24 cellular contexts compared by ENCODE assay signal in genomic region chr1:209720326-209720725, GRCh38. TPM values are rescaled to one million over a fixed set of nuclear protein-coding genes. Genes with fewer than 3 reads are reported as not detected.
DNase-seq lines count a peak whose midpoint lies in the region; ATAC-seq, FAIRE-seq and TF ChIP-seq lines count a peak whose summit lies in the region.
"Had no signal": no experiment of that assay in that cellular context is flagged by ENCODE, and none has a peak within 500 bp of the region (broad histone marks: within the 10 kb centered on the region; RNA-seq: fewer than 3 reads in every experiment).

No MANE protein-coding gene starts in this region.

- H3K4me1 Mint-ChIP-seq in activated T-helper 1 cell treated with anti-CD3 and anti-CD28 coated beads, Interleukin-12 subunit alpha, Interleukin-12 subunit beta, Interleukin-2, Interleukin-4 antibody, amounts not matched to agents 30 ng/mL and 10 ng/mL and 1 ng/mL, durations not matched to agents 14 hours and 24 hours and 36 hours (ENCODE audit: low read depth), result peaks cover 70% of the 10 kb centered on the region
- H3K4me1 Mint-ChIP-seq: IgD-negative memory B cell had no signal

- peak overlapping the region; percentile 42 for H3K27ac Mint-ChIP-seq in activated T-helper 1 cell treated with anti-CD3 and anti-CD28 coated beads, Interleukin-12 subunit alpha, Interleukin-12 subunit beta, Interleukin-2, Interleukin-4 antibody, amounts not matched to agents 30 ng/mL and 10 ng/mL and 1 ng/mL, durations not matched to agents 14 hours and 24 hours and 36 hours
- H3K27ac Mint-ChIP-seq: CD4-positive, CD25-positive, alpha-beta regulatory T cell; IgD-negative memory B cell had no signal

- H3K4me1 ChIP-seq in fibroblast of lung (ENCODE audit: control insufficient read depth, extremely low read depth, insufficient read depth, low read length) (no peaks in the 10 kb centered on the region), kidney (ENCODE audit: control insufficient read depth in 1 of 2, insufficient read depth in 1 of 2, low read depth in 1 of 2, low read length in 2 of 2) (peaks cover 11 to 30% of the 10 kb centered on the region in 2 donors), esophagus muscularis mucosa (peaks cover 0 to 7% (median 0%) of the 10 kb centered on the region in 4 donors)

- H3K9me3 Mint-ChIP-seq in activated T-helper 1 cell treated with anti-CD3 and anti-CD28 coated beads, Interleukin-12 subunit alpha, Interleukin-12 subunit beta, Interleukin-2, Interleukin-4 antibody, amounts not matched to agents 30 ng/mL and 10 ng/mL and 1 ng/mL, durations not matched to agents 14 hours and 24 hours and 36 hours, result peaks cover 13% of the 10 kb centered on the region
- H3K9me3 Mint-ChIP-seq: activated naive CD4-positive, alpha-beta T cell treated with anti-CD3 and anti-CD28 coated beads for 36 hours had no signal

- H3K27ac ChIP-seq in AG04450 (ENCODE audit: low read depth, low read length), result no peak overlapping the region
- no peak overlapping the region for H3K27ac ChIP-seq in fibroblast of lung (ENCODE audit: insufficient read depth, low read length)
- H3K27ac ChIP-seq in kidney (ENCODE audit: low read depth in 2 of 2, low read length in 2 of 2), result peak overlapping the region; percentile 78 to 81
- H3K27ac ChIP-seq in esophagus muscularis mucosa (replicated peaks in 1 of 4), result no peak overlapping the region
- H3K27ac ChIP-seq: GM23248, HL-60 had no signal

- H4K20me1 ChIP-seq in fibroblast of lung (ENCODE audit: control insufficient read depth, extremely low read depth, insufficient read depth, low read length), result no peaks in the 10 kb centered on the region

- intact Hi-C loops in activated T-helper 1 cell treated with anti-CD3 and anti-CD28 coated beads, Interleukin-12 subunit alpha, Interleukin-12 subunit beta, Interleukin-2, Interleukin-4 antibody, amounts not matched to agents 30 ng/mL and 10 ng/mL and 1 ng/mL, durations not matched to agents 14 hours and 24 hours and 36 hours (cut with micrococcal nuclease), result no loop called here
- intact Hi-C loops in kidney (cut with DNase I), result no loop called here
- intact Hi-C loops in esophagus muscularis mucosa (cut with DNase I), result no loop called here

- peak; percentile 23 for DNase-seq in AG04450 (ENCODE audit: low read depth, low spot score)
- no peak for DNase-seq in activated T-helper 1 cell treated with anti-CD3 and anti-CD28 coated beads, Interleukin-12 subunit alpha, Interleukin-12 subunit beta, Interleukin-2, Interleukin-4 antibody, amounts not matched to agents 30 ng/mL and 10 ng/mL and 1 ng/mL, durations not matched to agents 14 hours and 24 hours and 36 hours (ENCODE audit: low spot score)
- peak in 1 of 2 donors; percentile 91 for DNase-seq in fibroblast of lung (ENCODE audit: low read depth in 2 of 2)
- no peak for DNase-seq in kidney
- DNase-seq in esophagus muscularis mucosa (ENCODE audit: extremely low spot score), result no peak
- DNase-seq in C1 segment of cervical spinal cord (lab: John Stamatoyannopoulos, UW), result no peak
- no peak for DNase-seq in activated T-cell treated with anti-CD3 and anti-CD28 coated beads, Interleukin-2, amount 50 U/mL, for 1 hour
- DNase-seq: activated CD4-positive, alpha-beta T cell treated with anti-CD3 and anti-CD28 coated beads for 4 hours; activated naive CD4-positive, alpha-beta T cell treated with anti-CD3 and anti-CD28 coated beads for 36 hours; aorta; CD4-positive, CD25-positive, alpha-beta regulatory T cell; DMS 273 treated with DMSO at 0.1 percent for 48 hours; effector memory CD4-positive, alpha-beta T cell; GM23248; head of caudate nucleus; MM.1S; NCI-H1694 had no signal

- FAIRE-seq in kidney (lab: Jason Lieb, UNC), result no peak
- FAIRE-seq: GM18507 had no signal

- CTCF ChIA-PET in AG04450 (lab: Charles Lee), result no interaction called here

- TF ChIP-seq POLR2A in esophagus muscularis mucosa (IDR thresholded peaks at IDR 0.05; ENCODE audit: low read depth), result no peak

- peak overlapping the region; percentile 1 for H3K4me2 ChIP-seq in fibroblast of lung (ENCODE audit: extremely low read depth, insufficient read depth, low read length)

- H3K27me3 ChIP-seq in AG04450 (ENCODE audit: control insufficient read depth, insufficient read depth, low read length) (no peaks in the 10 kb centered on the region), fibroblast of lung (ENCODE audit: control insufficient read depth, insufficient read depth, low read length) (no peaks in the 10 kb centered on the region), esophagus muscularis mucosa (no peaks in the 10 kb centered on the region)

- H3K27me3 Mint-ChIP-seq in activated T-helper 1 cell treated with anti-CD3 and anti-CD28 coated beads, Interleukin-12 subunit alpha, Interleukin-12 subunit beta, Interleukin-2, Interleukin-4 antibody, amounts not matched to agents 30 ng/mL and 10 ng/mL and 1 ng/mL, durations not matched to agents 14 hours and 24 hours and 36 hours (ENCODE audit: insufficient read depth), result no peaks in the 10 kb centered on the region
- H3K27me3 Mint-ChIP-seq: CD4-positive, CD25-positive, alpha-beta regulatory T cell; IgD-negative memory B cell had no signal

- no peaks in the 10 kb centered on the region for H3K79me2 ChIP-seq in fibroblast of lung (ENCODE audit: control insufficient read depth, insufficient read depth, low read length)

- H3K4me3 ChIP-seq in AG04450 (ENCODE audit: low read depth, low read length) (no peak overlapping the region), fibroblast of lung (replicated peaks in 1 of 4; ENCODE audit: control extremely low read depth in 1 of 4, insufficient read depth in 1 of 4, low read depth in 3 of 4, low read length in 4 of 4) (no peak overlapping the region), kidney (ENCODE audit: low read length in 2 of 2) (no peak overlapping the region), esophagus muscularis mucosa (no peak overlapping the region)
- H3K4me3 ChIP-seq: GM23248, lung had no signal

- peaks cover 35% of the 10 kb centered on the region for H3K36me3 Mint-ChIP-seq in activated T-helper 1 cell treated with anti-CD3 and anti-CD28 coated beads, Interleukin-12 subunit alpha, Interleukin-12 subunit beta, Interleukin-2, Interleukin-4 antibody, amounts not matched to agents 30 ng/mL and 10 ng/mL and 1 ng/mL, durations not matched to agents 14 hours and 24 hours and 36 hours (ENCODE audit: low read depth)
- H3K36me3 Mint-ChIP-seq: CD4-positive, CD25-positive, alpha-beta regulatory T cell; IgD-negative memory B cell had no signal

- ATAC-seq in GM18511 (IDR thresholded peaks at IDR 0.05; ENCODE audit: unreplicated experiment), result no peak
- ATAC-seq: esophagus mucosa had no signal

- POLR2A ChIA-PET in AG04450 (lab: Yijun Ruan, JAX), result interaction anchor here (0.9 kb wide), 1 partner anchor 23 kb away, joined by 3 read pairs; no protein-coding TSS in a partner anchor

- H3K9me3 ChIP-seq in AG04450 (ENCODE audit: control insufficient read depth, insufficient read depth, low read length), result no peaks in the 10 kb centered on the region
- no peaks in the 10 kb centered on the region for H3K9me3 ChIP-seq in fibroblast of lung (ENCODE audit: control insufficient read depth, insufficient read depth, low read depth, low read length)
- H3K9me3 ChIP-seq in kidney (ENCODE audit: control insufficient read depth in 1 of 2, low read length in 2 of 2), result no peaks in the 10 kb centered on the region
- H3K9me3 ChIP-seq in esophagus muscularis mucosa, result no peaks in the 10 kb centered on the region

- H3K9ac ChIP-seq in fibroblast of lung (ENCODE audit: insufficient read depth, low read length), result no peak overlapping the region
- no peak overlapping the region for H3K9ac ChIP-seq in kidney (ENCODE audit: low read length in 2 of 2)
- H3K9ac ChIP-seq: GM23248 had no signal

- H3K36me3 ChIP-seq in fibroblast of lung (ENCODE audit: control insufficient read depth, insufficient read depth, low read length), result no peaks in the 10 kb centered on the region
- no peaks in the 10 kb centered on the region for H3K36me3 ChIP-seq in kidney (ENCODE audit: control insufficient read depth in 1 of 2, insufficient read depth in 2 of 2, low read length in 2 of 2)
- no peaks in the 10 kb centered on the region for H3K36me3 ChIP-seq in esophagus muscularis mucosa

- TF ChIP-seq EP300 in esophagus muscularis mucosa (IDR thresholded peaks at IDR 0.05), result no peak

- H3K4me3 Mint-ChIP-seq in activated T-helper 1 cell treated with anti-CD3 and anti-CD28 coated beads, Interleukin-12 subunit alpha, Interleukin-12 subunit beta, Interleukin-2, Interleukin-4 antibody, amounts not matched to agents 30 ng/mL and 10 ng/mL and 1 ng/mL, durations not matched to agents 14 hours and 24 hours and 36 hours, result no peak overlapping the region
- H3K4me3 Mint-ChIP-seq: activated naive CD4-positive, alpha-beta T cell treated with anti-CD3 and anti-CD28 coated beads for 36 hours; CD4-positive, CD25-positive, alpha-beta regulatory T cell; IgD-negative memory B cell had no signal

- WGBS in esophagus muscularis mucosa, result 90% methylated on average over 4 of the region's 4 CpGs

- H2AFZ ChIP-seq in fibroblast of lung (ENCODE audit: low read length), result no peak overlapping the region
- H2AFZ ChIP-seq: GM23248 had no signal

- no peak for TF ChIP-seq CTCF in AG04450 (IDR thresholded peaks at IDR 0.05; ENCODE audit: low read depth, low read length)
- no peak for TF ChIP-seq CTCF in fibroblast of lung (conservative IDR thresholded peaks at IDR 0.05 in 1 of 2, IDR thresholded peaks at IDR 0.05 in 1 of 2; ENCODE audit: low read depth in 1 of 2, low read length in 2 of 2)
- no peak for TF ChIP-seq CTCF in kidney (IDR thresholded peaks at IDR 0.05; ENCODE audit: borderline replicate concordance, extremely low read depth, insufficient read depth)
- TF ChIP-seq CTCF in esophagus muscularis mucosa (IDR thresholded peaks at IDR 0.05), result no peak

RNA-seq across cellular contexts. Expression of gene HSD11B1, which starts 15.7 kb away (rescaled TPM):
- polyA plus RNA-seq in AG04450 (2011; rRNA removed) (4.5 and 4.7 TPM in 2 replicates), fibroblast of lung (7.1 and 31.0 TPM in 2 replicates), kidney (ENCODE audit: insufficient read depth, low read depth, low replicate concordance) (5.5 TPM)
- polyA minus RNA-seq in AG04450 (2011; rRNA and poly(A)+ RNA removed), result 2.0 and 2.1 TPM in 2 replicates
- 15.9 and 17.9 TPM in 2 replicates for total RNA-seq in activated T-helper 1 cell treated with anti-CD3 and anti-CD28 coated beads, Interleukin-12 subunit alpha, Interleukin-12 subunit beta, Interleukin-2, Interleukin-4 antibody, amounts not matched to agents 30 ng/mL and 10 ng/mL and 1 ng/mL, durations not matched to agents 14 hours and 24 hours and 36 hours
- total RNA-seq in fibroblast of lung (20.3 and 31.5 TPM in 2 replicates), kidney (1.8 TPM), esophagus muscularis mucosa (10 to 100 TPM in 1 of 4 donors, 1 to 10 TPM in 3; 5.0 to 17.2 (median 6.2) TPM)
- 4.4 and 22.0 TPM in 2 replicates for polyA plus RNA-seq in fibroblast of lung (2012)
- polyA minus RNA-seq in fibroblast of lung (ENCODE audit: low replicate concordance), result 9.7 TPM in 1 of 2 replicates, not detected in the other
- total RNA-seq: G401 had no signal
- polyA plus RNA-seq: IgD-negative memory B cell had no signal

RNA-seq across cellular contexts. Expression of gene TRAF3IP3, which starts 35.5 kb away (rescaled TPM):
- polyA plus RNA-seq in AG04450 (2011; rRNA removed) (0.06 and 0.10 TPM in 2 replicates), fibroblast of lung (not detected in 2 replicates), kidney (ENCODE audit: insufficient read depth, low read depth, low replicate concordance) (3.6 TPM)
- not detected in 2 replicates for polyA minus RNA-seq in AG04450 (2011; rRNA and poly(A)+ RNA removed)
- 378 and 384 TPM in 2 replicates for total RNA-seq in activated T-helper 1 cell treated with anti-CD3 and anti-CD28 coated beads, Interleukin-12 subunit alpha, Interleukin-12 subunit beta, Interleukin-2, Interleukin-4 antibody, amounts not matched to agents 30 ng/mL and 10 ng/mL and 1 ng/mL, durations not matched to agents 14 hours and 24 hours and 36 hours
- total RNA-seq in fibroblast of lung (not detected in 2 replicates), kidney (16.4 TPM), esophagus muscularis mucosa (1 to 10 TPM; 1.0 to 4.3 (median 2.8) TPM)
- not detected in 2 replicates for polyA plus RNA-seq in fibroblast of lung (2012)
- polyA minus RNA-seq in fibroblast of lung (ENCODE audit: low replicate concordance), result not detected in 2 replicates
- total RNA-seq: GM23248 had no signal
- polyA plus RNA-seq: GM23248 had no signal

RNA-seq across cellular contexts. Expression of gene G0S2, which starts 45.1 kb away (rescaled TPM):
- polyA plus RNA-seq in AG04450 (2011; rRNA removed), result 3.5 and 4.7 TPM in 2 replicates
- polyA minus RNA-seq in AG04450 (2011; rRNA and poly(A)+ RNA removed), result 0.52 and 2.1 TPM in 2 replicates
- 501 and 509 TPM in 2 replicates for total RNA-seq in activated T-helper 1 cell treated with anti-CD3 and anti-CD28 coated beads, Interleukin-12 subunit alpha, Interleukin-12 subunit beta, Interleukin-2, Interleukin-4 antibody, amounts not matched to agents 30 ng/mL and 10 ng/mL and 1 ng/mL, durations not matched to agents 14 hours and 24 hours and 36 hours
- 79.1 and 180 TPM in 2 replicates for total RNA-seq in fibroblast of lung
- 3.9 and 11.0 TPM in 2 replicates for polyA plus RNA-seq in fibroblast of lung
- polyA plus RNA-seq in fibroblast of lung (2012), result 7.1 and 18.0 TPM in 2 replicates
- 0.67 and 0.85 TPM in 2 replicates for polyA minus RNA-seq in fibroblast of lung (ENCODE audit: low replicate concordance)
- total RNA-seq in kidney, result 15.5 TPM
- 103 TPM for polyA plus RNA-seq in kidney (ENCODE audit: insufficient read depth, low read depth, low replicate concordance)
- 10 to 100 TPM in 2 of 4 donors, 1 to 10 TPM in 2; 4.9 to 28.5 (median 17.4) TPM for total RNA-seq in esophagus muscularis mucosa
- total RNA-seq: CD4-positive, CD25-positive, alpha-beta regulatory T cell; G401 had no signal

Comparison
In these comparisons a context has a peak if more than half of its experiments do, and no peak if none do; other contexts are left out.
1. H3K27ac ChIP-seq: peak in kidney (2 of 2); none in AG04450 (single experiment), fibroblast of lung (single experiment) and esophagus muscularis mucosa (0 of 4).
2. RNA of gene TRAF3IP3, which starts 35.5 kb away (total RNA-seq): 378 to 384 TPM in activated T-helper 1 cell treated with anti-CD3 and anti-CD28 coated beads, Interleukin-12 subunit alpha, Interleukin-12 subunit beta, Interleukin-2, Interleukin-4 antibody, amounts not matched to agents 30 ng/mL and 10 ng/mL and 1 ng/mL, durations not matched to agents 14 hours and 24 hours and 36 hours; 16.4 TPM in kidney (single experiment), 1.0 to 4.3 TPM in esophagus muscularis mucosa and not detected in fibroblast of lung; every median in the first group is over 10 times any median in the second.